In the genomic region with DNA sequence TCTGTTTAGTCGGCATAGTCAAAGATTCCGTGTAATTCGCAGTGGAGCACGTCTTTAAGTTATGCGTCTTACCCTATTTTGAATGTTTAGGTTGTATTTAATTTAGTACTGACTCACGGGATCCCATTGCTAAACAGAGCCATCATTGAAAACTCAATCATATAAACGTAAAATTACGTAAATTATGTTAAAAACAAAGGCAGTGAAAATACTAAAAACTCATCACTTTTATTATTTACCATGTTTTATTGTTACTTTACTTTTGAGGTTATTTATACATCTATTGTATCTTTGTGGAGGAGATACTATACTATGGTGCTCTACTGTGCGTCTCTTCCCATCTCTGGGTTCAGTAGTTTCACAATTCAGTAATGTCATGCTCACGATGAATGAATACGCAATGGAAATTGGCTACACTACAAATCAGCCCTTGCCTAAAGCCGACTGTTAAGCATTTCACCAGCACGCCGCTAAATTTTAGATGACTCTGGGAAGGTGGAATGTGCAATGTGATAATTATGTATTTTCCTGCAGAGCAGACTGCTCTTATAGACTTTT, we compare ENCODE assay signal across 8 cellular contexts. TPM values are rescaled to one million over a fixed set of nuclear protein-coding genes. Genes with fewer than 3 reads are reported as not detected.
DNase-seq lines count a peak whose midpoint lies in the region; ATAC-seq lines count a peak whose summit lies in the region.

No MANE protein-coding gene starts in this region.

- peak overlapping the region; percentile 69 for H3K4me3 ChIP-seq in right cardiac atrium (ENCODE audit: low read length)

- intact Hi-C loops in activated naive CD4-positive, alpha-beta T cell treated with anti-CD3 and anti-CD28 coated beads for 36 hours (cut with micrococcal nuclease) = loop anchor here (1.0 to 2.0 kb wide), 5 partner anchors 29 to 265 kb away; a partner anchor contains a TSS
- intact Hi-C loops in right cardiac atrium (cut with DNase I) = no loop called here
- intact Hi-C loops in sciatic nerve (cut with DNase I) = no loop called here

- WGBS in right cardiac atrium = under 1% methylated on average over 14 of the region's 14 CpGs

- CTCF ChIA-PET in activated naive CD4-positive, alpha-beta T cell treated with anti-CD3 and anti-CD28 coated beads for 36 hours (lab: Charles Lee) = no interaction called here

- H3K27ac ChIP-seq in angular gyrus (ENCODE audit: low read depth, low read length) (peak overlapping the region; percentile 84), right cardiac atrium (ENCODE audit: low read length) (peak overlapping the region; percentile 92)

- no peaks in the 10 kb centered on the region for H3K36me3 Mint-ChIP-seq in activated naive CD4-positive, alpha-beta T cell treated with anti-CD3 and anti-CD28 coated beads for 36 hours (ENCODE audit: low read depth)

- peaks cover 4% of the 10 kb centered on the region for H3K4me1 ChIP-seq in right cardiac atrium (ENCODE audit: control insufficient read depth, insufficient read depth, low read length)

- no peaks in the 10 kb centered on the region for H3K27me3 ChIP-seq in right cardiac atrium (ENCODE audit: control insufficient read depth, insufficient read depth)

- H3K9me3 ChIP-seq in right cardiac atrium (ENCODE audit: control insufficient read depth, low read length) = no peaks in the 10 kb centered on the region

- H3K27ac Mint-ChIP-seq in activated naive CD4-positive, alpha-beta T cell treated with anti-CD3 and anti-CD28 coated beads for 36 hours = peak overlapping the region; percentile 93

- no peaks in the 10 kb centered on the region for H3K9me3 Mint-ChIP-seq in activated naive CD4-positive, alpha-beta T cell treated with anti-CD3 and anti-CD28 coated beads for 36 hours

- ATAC-seq in right cardiac atrium = peak; percentile 38 to 58
- peak; percentile 79 for ATAC-seq in sciatic nerve
- no peak for ATAC-seq in GM18519 (IDR thresholded peaks at IDR 0.05; ENCODE audit: low FRiP score, unreplicated experiment)

- peaks cover 23% of the 10 kb centered on the region for H3K4me1 Mint-ChIP-seq in activated naive CD4-positive, alpha-beta T cell treated with anti-CD3 and anti-CD28 coated beads for 36 hours (ENCODE audit: low read depth)

- peak; percentile 23 for DNase-seq in activated naive CD4-positive, alpha-beta T cell treated with anti-CD3 and anti-CD28 coated beads for 36 hours
- DNase-seq in activated naive CD4-positive, alpha-beta T cell treated with anti-CD3 and anti-CD28 coated beads, Interleukin-2, amount 50 U/mL, for 16 hours = no peak
- DNase-seq in NCI-H446 (lab: John Stamatoyannopoulos, UW) (peak; percentile 26 to 40), right cardiac atrium (no peak), sciatic nerve (ENCODE audit: low spot score) (no peak), activated gamma-delta T cell (lab: John Stamatoyannopoulos, UW) (no peak)

- H3K4me3 Mint-ChIP-seq in activated naive CD4-positive, alpha-beta T cell treated with anti-CD3 and anti-CD28 coated beads for 36 hours = peak overlapping the region; percentile 86

- H3K27me3 Mint-ChIP-seq in activated naive CD4-positive, alpha-beta T cell treated with anti-CD3 and anti-CD28 coated beads for 36 hours (ENCODE audit: low read depth) = no peaks in the 10 kb centered on the region

RNA-seq across cellular contexts. Expression of a gene that starts 0.9 kb away (rescaled TPM):
- 10 to 100 TPM; 94.3 to 95.5 TPM for total RNA-seq in activated naive CD4-positive, alpha-beta T cell treated with anti-CD3 and anti-CD28 coated beads for 36 hours
- total RNA-seq in right cardiac atrium (100 to 1,000 TPM; 262 to 345 (median 281) TPM), sciatic nerve (94.6 TPM)
- 384 TPM for polyA plus RNA-seq in right cardiac atrium

RNA-seq across cellular contexts. Expression of a gene that starts 5.1 kb away (rescaled TPM):
- total RNA-seq in activated naive CD4-positive, alpha-beta T cell treated with anti-CD3 and anti-CD28 coated beads for 36 hours = 1 to 10 TPM; 4.1 to 4.6 TPM
- total RNA-seq in right cardiac atrium = 10 to 100 TPM; 34.7 to 98.8 (median 56.3) TPM
- 72.9 TPM for polyA plus RNA-seq in right cardiac atrium
- total RNA-seq in sciatic nerve = 63.0 TPM

RNA-seq across cellular contexts. Expression of a gene that starts 43.3 kb away (rescaled TPM):
- 1 to 10 TPM; 5.8 to 7.7 TPM for total RNA-seq in activated naive CD4-positive, alpha-beta T cell treated with anti-CD3 and anti-CD28 coated beads for 36 hours
- total RNA-seq in right cardiac atrium = 10 to 100 TPM; 18.8 to 24.0 (median 21.0) TPM
- 56.3 TPM for polyA plus RNA-seq in right cardiac atrium
- total RNA-seq in sciatic nerve = 3.9 TPM

RNA-seq across cellular contexts. Expression of a gene that starts 43.3 kb away (rescaled TPM):
- 10 to 100 TPM; 15.0 to 19.3 TPM for total RNA-seq in activated naive CD4-positive, alpha-beta T cell treated with anti-CD3 and anti-CD28 coated beads for 36 hours
- total RNA-seq in right cardiac atrium (10 to 100 TPM; 46.1 to 61.0 (median 57.6) TPM), sciatic nerve (22.9 TPM)
- 95.3 TPM for polyA plus RNA-seq in right cardiac atrium

RNA-seq across cellular contexts. Expression of a gene that starts 43.7 kb away (rescaled TPM):
- total RNA-seq in activated naive CD4-positive, alpha-beta T cell treated with anti-CD3 and anti-CD28 coated beads for 36 hours = 10 to 100 TPM; 15.4 to 17.9 TPM
- total RNA-seq in right cardiac atrium (10 to 100 TPM; 11.7 to 15.0 (median 13.7) TPM), sciatic nerve (12.3 TPM)
- polyA plus RNA-seq in right cardiac atrium = 6.3 TPM

Comparison
In these comparisons a context has a peak if more than half of its experiments do, and no peak if none do; other contexts are left out.
1. DNase-seq: peak in activated naive CD4-positive, alpha-beta T cell treated with anti-CD3 and anti-CD28 coated beads for 36 hours (single experiment) and NCI-H446 (2 of 2); none in activated naive CD4-positive, alpha-beta T cell treated with anti-CD3 and anti-CD28 coated beads, Interleukin-2, amount 50 U/mL, for 16 hours (single experiment), right cardiac atrium (0 of 3), sciatic nerve (single experiment) and activated gamma-delta T cell (single experiment).
2. RNA of a gene that starts 5.1 kb away (total RNA-seq): 34.7 to 98.8 TPM in right cardiac atrium and 63.0 TPM in sciatic nerve (single experiment); 4.1 to 4.6 TPM in activated naive CD4-positive, alpha-beta T cell treated with anti-CD3 and anti-CD28 coated beads for 36 hours; every median in the first group is over 4 times any median in the second.